In genomic region chr3:49278548-49278947, GRCh38 we compare ENCODE assay signal across 10 cellular contexts. TPM values are rescaled to one million over a fixed set of nuclear protein-coding genes. Genes with fewer than 3 reads are reported as not detected.
A peak's percentile ranks its signal among the peaks of the same experiment; 100 is the strongest.
DNase-seq lines count a peak whose midpoint lies in the region; ATAC-seq and TF ChIP-seq lines count a peak whose summit lies in the region.
"Had no signal": no experiment of that assay in that cellular context is flagged by ENCODE, and none has a peak within 500 bp of the region (broad histone marks: within the 10 kb centered on the region; RNA-seq: fewer than 3 reads in every experiment).

No MANE protein-coding gene starts in this region.

- peak overlapping the region; percentile 33 to 99 (median 96) for H3K27ac ChIP-seq in heart left ventricle
- H3K27ac ChIP-seq in colonic mucosa = peak overlapping the region; percentile 74
- H3K27ac ChIP-seq in upper lobe of right lung = peak overlapping the region; percentile 95

- H3K36me3 Mint-ChIP-seq in natural killer cell treated with Interleukin-12 subunit alpha and Interleukin-12 subunit beta and Interleukin-15 and Interleukin-18, amount 100 ng/mL, for 72 hours = no peaks in the 10 kb centered on the region

- no peak for DNase-seq in heart left ventricle
- no peak for DNase-seq in cardiac septum (ENCODE audit: low spot score)
- DNase-seq in colonic mucosa = no peak
- DNase-seq in natural killer cell treated with Interleukin-12 subunit alpha and Interleukin-12 subunit beta and Interleukin-15 and Interleukin-18, amount 100 ng/mL, for 72 hours (ENCODE audit: low spot score) = no peak
- DNase-seq in upper lobe of right lung = no peak
- no peak for DNase-seq in middle frontal gyrus (ENCODE audit: extremely low spot score, low spot score)
- DNase-seq in anterior cingulate cortex (lab: John Stamatoyannopoulos, UW) = no peak
- DNase-seq: NCI-H1694 treated with DMSO at 0.1 percent for 48 hours, nucleus accumbens had no signal

- H3K4me1 Mint-ChIP-seq in natural killer cell treated with Interleukin-12 subunit alpha and Interleukin-12 subunit beta and Interleukin-15 and Interleukin-18, amount 100 ng/mL, for 72 hours (ENCODE audit: low read depth in 2 of 2) = peaks cover 16 to 20% of the 10 kb centered on the region in 2 donors

- H3K36me3 ChIP-seq in heart left ventricle (peaks cover 0 to 52% (median 31%) of the 10 kb centered on the region in 9 donors), colonic mucosa (peaks cover 3% of the 10 kb centered on the region), upper lobe of right lung (peaks cover 49% of the 10 kb centered on the region)

- H3K27me3 ChIP-seq in heart left ventricle (no peaks in the 10 kb centered on the region), colonic mucosa (no peaks in the 10 kb centered on the region), upper lobe of right lung (no peaks in the 10 kb centered on the region)

- WGBS in heart left ventricle, 4 donors = 32 to 42% (median 37%) methylated on average over 4 of the region's 4 CpGs

- intact Hi-C loops in heart left ventricle (cut with DNase I) (loop anchor here in 8 of 10 donors (5.0 to 10.0 kb wide), 3 partner anchors 61 to 106 kb away; partner anchors contain the start of gene KLHDC8B (in 6 of the 8)), cardiac septum (cut with DNase I) (loop anchor here (5.0 kb wide), 2 partner anchors 61 to 146 kb away; partner anchors contain the start of gene LAMB2), colonic mucosa (cut with DNase I) (loop anchor here (5.0 kb wide), 1 partner anchor 106 kb away; the partner anchor contains the start of gene KLHDC8B), upper lobe of right lung (cut with DNase I) (loop anchor here (10.0 kb wide), 1 partner anchor 104 kb away; the partner anchor contains the start of gene KLHDC8B)

- H3K4me3 Mint-ChIP-seq in natural killer cell treated with Interleukin-12 subunit alpha and Interleukin-12 subunit beta and Interleukin-15 and Interleukin-18, amount 100 ng/mL, for 72 hours = no peak overlapping the region

- ATAC-seq in heart left ventricle (no peak), upper lobe of right lung (no peak), HG02571 (IDR thresholded peaks at IDR 0.05; ENCODE audit: unreplicated experiment) (no peak)
- no peak for ATAC-seq in natural killer cell treated with Interleukin-12 subunit alpha and Interleukin-12 subunit beta and Interleukin-15 and Interleukin-18, amount 100 ng/mL, for 72 hours

- H3K4me1 ChIP-seq in heart left ventricle (peaks cover 0 to 43% (median 31%) of the 10 kb centered on the region in 12 donors), colonic mucosa (peaks cover 4% of the 10 kb centered on the region), upper lobe of right lung (peaks cover 19% of the 10 kb centered on the region)

- H3K9me3 ChIP-seq in heart left ventricle (no peaks in the 10 kb centered on the region), colonic mucosa (no peaks in the 10 kb centered on the region), upper lobe of right lung (no peaks in the 10 kb centered on the region)

- no peaks in the 10 kb centered on the region for H3K27me3 Mint-ChIP-seq in natural killer cell treated with Interleukin-12 subunit alpha and Interleukin-12 subunit beta and Interleukin-15 and Interleukin-18, amount 100 ng/mL, for 72 hours

- TF ChIP-seq CTCF in heart left ventricle (IDR thresholded peaks at IDR 0.05) = no peak
- TF ChIP-seq CTCF in colonic mucosa (IDR thresholded peaks at IDR 0.05) = no peak
- TF ChIP-seq CTCF in upper lobe of right lung (IDR thresholded peaks at IDR 0.05) = no peak

- no peak overlapping the region for H3K4me3 ChIP-seq in heart left ventricle
- no peak overlapping the region for H3K4me3 ChIP-seq in colonic mucosa
- no peak overlapping the region for H3K4me3 ChIP-seq in upper lobe of right lung

- H3K27ac Mint-ChIP-seq in natural killer cell treated with Interleukin-12 subunit alpha and Interleukin-12 subunit beta and Interleukin-15 and Interleukin-18, amount 100 ng/mL, for 72 hours = peak overlapping the region; percentile 87 to 88

- no peak for TF ChIP-seq POLR2A in heart left ventricle (IDR thresholded peaks at IDR 0.05)

- H3K9ac ChIP-seq in colonic mucosa (ENCODE audit: low read depth in 2 of 2, low read length in 2 of 2) = peak overlapping the region in 1 of 2 donors; percentile 27

- no peaks in the 10 kb centered on the region for H3K9me3 Mint-ChIP-seq in natural killer cell treated with Interleukin-12 subunit alpha and Interleukin-12 subunit beta and Interleukin-15 and Interleukin-18, amount 100 ng/mL, for 72 hours

RNA-seq across cellular contexts. Expression of gene C3orf62, which starts 1.5 kb away (rescaled TPM):
- total RNA-seq in heart left ventricle (1 to 10 TPM; 1.3 to 5.6 (median 2.9) TPM), cardiac septum (2.9 TPM), colonic mucosa (1 to 10 TPM; 3.1 to 4.2 TPM), upper lobe of right lung (6.8 TPM)
- 1 to 10 TPM; 2.5 to 3.3 TPM for polyA plus RNA-seq in heart left ventricle
- total RNA-seq in natural killer cell treated with Interleukin-12 subunit alpha and Interleukin-12 subunit beta and Interleukin-15 and Interleukin-18, amount 100 ng/mL, for 72 hours = 10 to 100 TPM; 10.7 to 18.1 TPM
